In genomic region chr18:79961527-79962291, GRCh38 we compare ENCODE assay signal across 11 cellular contexts. TPM values are rescaled to one million over a fixed set of nuclear protein-coding genes. Genes with fewer than 3 reads are reported as not detected.
A peak's percentile ranks its signal among the peaks of the same experiment; 100 is the strongest.
DNase-seq lines count a peak whose midpoint lies in the region; ATAC-seq and TF ChIP-seq lines count a peak whose summit lies in the region.
"Had no signal": no experiment of that assay in that cellular context is flagged by ENCODE, and none has a peak within 500 bp of the region (broad histone marks: within the 10 kb centered on the region; RNA-seq: fewer than 3 reads in every experiment).

No MANE protein-coding gene starts in this region.

- intact Hi-C loops in HCT116 (cut with micrococcal nuclease) = no loop called here

- POLR2A ChIA-PET in HCT116 (lab: Charles Lee) = no interaction called here

- H3K9me3 ChIP-seq in HCT116 (ENCODE audit: control insufficient read depth in 1 of 2, insufficient read depth in 1 of 2, low read depth in 1 of 2, low read length in 2 of 2) = no peaks in the 10 kb centered on the region
- no peaks in the 10 kb centered on the region for H3K9me3 ChIP-seq in SJCRH30 (replicated peaks)

- H3K27ac ChIP-seq in HCT116 (ENCODE audit: low read depth, low read length) (peak overlapping the region; percentile 32), SJCRH30 (no peak overlapping the region), skin epidermis (peak overlapping the region in 19 of 21 experiments; percentile 0 to 88 (median 49))

- no peaks in the 10 kb centered on the region for H4K20me1 ChIP-seq in HCT116 (ENCODE audit: insufficient read depth)

- RAD21 ChIA-PET in HCT116 (lab: Charles Lee; ENCODE audit: low non-redundant PET in 1 of 2, low total read pairs in 2 of 2, uncharacterized antibody in 2 of 2, unreplicated experiment in 2 of 2) = no interaction called here

- TF ChIP-seq CTCF in HCT116 (IDR thresholded peaks at IDR 0.05 in 2 of 3, conservative IDR thresholded peaks at IDR 0.05 in 1 of 3; ENCODE audit: borderline replicate concordance in 1 of 3, insufficient read depth in 1 of 3, low read depth in 2 of 3, low read length in 2 of 3) (no peak), fibroblast of mammary gland (conservative IDR thresholded peaks at IDR 0.05; ENCODE audit: control insufficient read depth, insufficient read depth, low read depth, low read length) (no peak)

- ATAC-seq in HCT116 (peak; percentile 4), HG03354 (IDR thresholded peaks at IDR 0.05; ENCODE audit: poor library complexity, severe bottlenecking, unreplicated experiment) (no peak), HG03457 (IDR thresholded peaks at IDR 0.05; ENCODE audit: unreplicated experiment) (no peak)

- H3K4me1 ChIP-seq in HCT116 (ENCODE audit: control insufficient read depth in 1 of 2, insufficient read depth in 2 of 2, low read length in 2 of 2) (peaks cover 32 to 62% of the 10 kb centered on the region in 2 experiments), SJCRH30 (peaks cover 16% of the 10 kb centered on the region)

- peak overlapping the region; percentile 74 for H2AFZ ChIP-seq in HCT116 (ENCODE audit: low read depth, low read length, poor library complexity, severe bottlenecking)

- no TSS peak for BruUV-seq in HCT116 (replicated peaks; lab: Mats Ljungman, UMichigan)

- TF ChIP-seq POLR2A in HCT116 (IDR thresholded peaks at IDR 0.05; ENCODE audit: borderline replicate concordance, extremely low read depth, insufficient read depth, insufficient read length) = no peak

- peak overlapping the region; percentile 92 for H3K9ac ChIP-seq in HCT116 (ENCODE audit: low read length)

- H3K27me3 ChIP-seq in HCT116 (ENCODE audit: insufficient read depth, low read length) (no peaks in the 10 kb centered on the region), SJCRH30 (no peaks in the 10 kb centered on the region)

- CTCF ChIA-PET in HCT116 (lab: Charles Lee) = no interaction called here

- H3K4me3 ChIP-seq in HCT116 (replicated peaks in 1 of 2; ENCODE audit: low read depth in 1 of 2, low read length in 2 of 2) = peak overlapping the region in 1 of 2 experiments; percentile 48; a peak in 2 of 4 replicates
- H3K4me3 ChIP-seq in SJCRH30 = no peak overlapping the region
- H3K4me3 ChIP-seq in fibroblast of mammary gland (ENCODE audit: control insufficient read depth, low read depth, low read length) = no peak overlapping the region
- no peak overlapping the region for H3K4me3 ChIP-seq in skin epidermis

- no peak for TF ChIP-seq RAD21 in HCT116 (IDR thresholded peaks at IDR 0.05; ENCODE audit: low read depth)

- 0 out of 4 replicates have a peak, but pooled peaks cover 0 to 3% of the 10 kb centered on the region in 2 experiments for H3K36me3 ChIP-seq in HCT116 (ENCODE audit: control insufficient read depth in 1 of 2, insufficient read depth in 2 of 2, low read length in 2 of 2)
- H3K36me3 ChIP-seq in SJCRH30 = no peaks in the 10 kb centered on the region

- peak overlapping the region; percentile 86 for H3K4me2 ChIP-seq in HCT116 (ENCODE audit: low read length)

- DNase-seq in HCT116 (ENCODE audit: low read depth, low spot score) = no peak
- DNase-seq in SJCRH30 = peak; percentile 31 to 33
- peak; percentile 21 for DNase-seq in fibroblast of mammary gland (ENCODE audit: low read depth)
- DNase-seq in activated naive CD4-positive, alpha-beta T cell treated with Interleukin-2 at 50 U/mL for 16 hours = no peak
- no peak for DNase-seq in stimulated activated naive CD4-positive, alpha-beta T cell treated with Interleukin-2 at 50 U/mL for 16 hours (lab: John Stamatoyannopoulos, UW)
- DNase-seq: activated CD4-positive, alpha-beta T cell treated with anti-CD3 and anti-CD28 coated beads for 4 hours; NCI-H2081; stimulated activated CD4-positive, alpha-beta T cell treated with anti-CD3 and anti-CD28 coated beads, Interleukin-4, amount 100 ng/mL, for 24 hours had no signal

- peaks cover 20% of the 10 kb centered on the region for H3K79me2 ChIP-seq in HCT116 (ENCODE audit: insufficient read depth, low read length)

- H3K9me2 ChIP-seq in HCT116 (ENCODE audit: insufficient read depth) = no peaks in the 10 kb centered on the region

TF ChIP-seq in HCT116, 20 proteins besides CTCF, POLR2A, EP300 and RAD21:
- no peak for TF ChIP-seq FOSL1 (IDR thresholded peaks at IDR 0.05; ENCODE audit: low read depth)
- TF ChIP-seq TCF7L2 (IDR thresholded peaks at IDR 0.05; ENCODE audit: borderline replicate concordance, extremely low read depth, insufficient read depth, insufficient read length) = no peak
- TF ChIP-seq SP1 (IDR thresholded peaks at IDR 0.05; ENCODE audit: low read depth) = no peak
- TF ChIP-seq ZBTB33 (IDR thresholded peaks at IDR 0.05; ENCODE audit: extremely low read depth, insufficient replicate concordance, low read length) = no peak
- TF ChIP-seq ATF3 (IDR thresholded peaks at IDR 0.05) = no peak
- no peak for TF ChIP-seq EZH2 (IDR thresholded peaks at IDR 0.05)
- TF ChIP-seq SIN3A (IDR thresholded peaks at IDR 0.05; ENCODE audit: low read depth) = no peak
- no peak for TF ChIP-seq EGR1 (IDR thresholded peaks at IDR 0.05; ENCODE audit: low read depth)
- no peak for TF ChIP-seq CBX3 (IDR thresholded peaks at IDR 0.05; ENCODE audit: low read depth)
- TF ChIP-seq CEBPB (IDR thresholded peaks at IDR 0.05; ENCODE audit: low read depth) = no peak
- no peak for TF ChIP-seq JUND (IDR thresholded peaks at IDR 0.05)
- no peak for TF ChIP-seq YY1 (IDR thresholded peaks at IDR 0.05; ENCODE audit: extremely low read depth, insufficient replicate concordance, low read depth, low read length)
- TF ChIP-seq MAX (IDR thresholded peaks at IDR 0.05) = no peak
- TF ChIP-seq REST (IDR thresholded peaks at IDR 0.05; ENCODE audit: low read depth) = no peak
- TF ChIP-seq EZH2phosphoT487 (IDR thresholded peaks at IDR 0.05; ENCODE audit: borderline replicate concordance) = no peak
- TF ChIP-seq ZNF274 (IDR thresholded peaks at IDR 0.05; ENCODE audit: low read depth, low read length) = no peak
- no peak for TF ChIP-seq SRF (IDR thresholded peaks at IDR 0.05; ENCODE audit: low read depth)
- no peak for TF ChIP-seq POLR2AphosphoS5 (IDR thresholded peaks at IDR 0.05; ENCODE audit: low read depth, low read length)

RNA-seq across cellular contexts. Expression of gene HSBP1L1, which starts 2.7 kb away (rescaled TPM):
- total RNA-seq in HCT116 (2021; ENCODE audit: unreplicated experiment) = 41.4 TPM
- polyA plus RNA-seq in HCT116 (2012) = 26.9 and 30.7 TPM in 2 replicates
- total RNA-seq in SJCRH30 (2014; rRNA removed; shearing (Covaris generic)) = not detected in 2 replicates

RNA-seq across cellular contexts. Expression of gene SLC66A2, which starts 10.3 kb away (rescaled TPM):
- 44.9 TPM for total RNA-seq in HCT116 (2021; ENCODE audit: unreplicated experiment)
- 41.0 and 45.2 TPM in 2 replicates for polyA plus RNA-seq in HCT116 (2012)
- total RNA-seq in SJCRH30 (2014; rRNA removed; shearing (Covaris generic)) = 14.2 and 16.3 TPM in 2 replicates

RNA-seq across cellular contexts. Expression of gene TXNL4A, which starts 26.7 kb away (rescaled TPM):
- 178 TPM for total RNA-seq in HCT116 (2021; ENCODE audit: unreplicated experiment)
- polyA plus RNA-seq in HCT116 (2012) = 107 and 114 TPM in 2 replicates
- total RNA-seq in SJCRH30 (2014; rRNA removed; shearing (Covaris generic)) = 59.4 and 60.7 TPM in 2 replicates

Comparison
In these comparisons a context has a peak if more than half of its experiments do, and no peak if none do; other contexts are left out.
1. DNase-seq: peak in SJCRH30 (2 of 2) and fibroblast of mammary gland (single experiment); none in HCT116 (single experiment), activated naive CD4-positive, alpha-beta T cell treated with Interleukin-2 at 50 U/mL for 16 hours (single experiment) and stimulated activated naive CD4-positive, alpha-beta T cell treated with Interleukin-2 at 50 U/mL for 16 hours (single experiment).
2. RNA of gene HSBP1L1, which starts 2.7 kb away (total RNA-seq): 41.4 TPM in HCT116 (single experiment); not detected in SJCRH30; every median in the first group is over 10 times any median in the second.